ENCODE assay signal across 9 cellular contexts in genomic region chr3:38646630-38647029, GRCh38. TPM values are rescaled to one million over a fixed set of nuclear protein-coding genes. Genes with fewer than 3 reads are reported as not detected.
DNase-seq lines count a peak whose midpoint lies in the region; ATAC-seq and TF ChIP-seq lines count a peak whose summit lies in the region.
"Had no signal": no experiment of that assay in that cellular context is flagged by ENCODE, and none has a peak within 500 bp of the region (broad histone marks: within the 10 kb centered on the region; RNA-seq: fewer than 3 reads in every experiment).

No MANE protein-coding gene starts in this region.

- H3K18ac ChIP-seq in IMR-90 (ENCODE audit: low read depth, low read length) (no peak overlapping the region), mesenchymal stem cell (ENCODE audit: low read depth in 1 of 2, low read length in 2 of 2) (no peak overlapping the region)

- H3K4me1 ChIP-seq in IMR-90 (ENCODE audit: control insufficient read depth, insufficient read depth, low read length) (peaks cover 3% of the 10 kb centered on the region), mesenchymal stem cell (ENCODE audit: control insufficient read depth, insufficient read depth, low read depth, low read length) (peaks cover 15% of the 10 kb centered on the region)

- H3K79me1 ChIP-seq in IMR-90 (ENCODE audit: low read depth in 1 of 2, low read length in 2 of 2), result peaks cover 0 to 11% of the 10 kb centered on the region in 2 experiments; a peak in 2 of 4 replicates
- no peaks in the 10 kb centered on the region for H3K79me1 ChIP-seq in mesenchymal stem cell (replicated peaks; ENCODE audit: low read length, poor library complexity, severe bottlenecking)

- no peak overlapping the region for H4K8ac ChIP-seq in IMR-90 (ENCODE audit: low read depth in 2 of 2, low read length in 2 of 2)
- H4K8ac ChIP-seq in mesenchymal stem cell (ENCODE audit: low read length), result no peak overlapping the region

- TF ChIP-seq POLR2A in IMR-90 (IDR thresholded peaks at IDR 0.05; ENCODE audit: low read depth, low read length), result no peak

- H2AK9ac ChIP-seq in IMR-90 (replicated peaks; ENCODE audit: low read depth, low read length, poor library complexity), result no peak overlapping the region

- H3K36me3 ChIP-seq in IMR-90 (ENCODE audit: control insufficient read depth, insufficient read depth, low read length) (no peaks in the 10 kb centered on the region), mesenchymal stem cell (ENCODE audit: control insufficient read depth in 1 of 2, insufficient read depth in 2 of 2, low read depth in 1 of 2, low read length in 2 of 2) (no peaks in the 10 kb centered on the region)

- TF ChIP-seq CTCF in IMR-90 (conservative IDR thresholded peaks at IDR 0.05; ENCODE audit: low read depth, low read length), result peak; percentile 51

- no TSS peak for BruUV-seq in IMR-90 (replicated peaks; lab: Mats Ljungman, UMichigan)

- H3K9me1 ChIP-seq in IMR-90 (ENCODE audit: insufficient read depth, low read length), result no peaks in the 10 kb centered on the region; the same call in 1 of the 2 replicates

- POLR2A ChIA-PET in IMR-90 (lab: Charles Lee; ENCODE audit: unreplicated experiment), result no interaction called here

- no peak overlapping the region for H2BK15ac ChIP-seq in IMR-90 (ENCODE audit: low read depth, low read length)
- H2BK15ac ChIP-seq in mesenchymal stem cell (ENCODE audit: low read depth, poor library complexity, severe bottlenecking), result no peak overlapping the region

- H3K4ac ChIP-seq in IMR-90 (ENCODE audit: low read depth, low read length), result no peak overlapping the region
- no peak overlapping the region for H3K4ac ChIP-seq in mesenchymal stem cell (ENCODE audit: low read depth in 1 of 2, low read length in 2 of 2)

- no CpG with 5 or more reads among the region's 3 CpGs for WGBS in IMR-90 (ENCODE audit: extremely low coverage in 2 of 2, insufficient read length in 1 of 2), 2 experiments
- 44% methylated on average over 3 of the region's 3 CpGs for WGBS in mesenchymal stem cell

- in situ Hi-C loops in IMR-90 (cut with MboI; ENCODE audit: low sequenced_read_pairs), result loop anchor here (5.0 kb wide), 1 partner anchor 109 kb away; no protein-coding TSS in a partner anchor

- no peak overlapping the region for H2BK20ac ChIP-seq in IMR-90 (ENCODE audit: low read depth, low read length)

- H3K14ac ChIP-seq in IMR-90 (replicated peaks; ENCODE audit: low read depth, low read length) (no peak overlapping the region), mesenchymal stem cell (ENCODE audit: low read length in 2 of 2) (no peak overlapping the region)

- peak; percentile 46 for TF ChIP-seq RAD21 in IMR-90 (IDR thresholded peaks at IDR 0.05; ENCODE audit: low read length)

- H2BK120ac ChIP-seq in IMR-90 (ENCODE audit: low read depth, low read length) (no peak overlapping the region), mesenchymal stem cell (ENCODE audit: low read depth, low read length) (no peak overlapping the region)

- H2AFZ ChIP-seq in IMR-90 (replicated peaks; ENCODE audit: low read length, poor library complexity) (no peak overlapping the region), mesenchymal stem cell (ENCODE audit: low read depth, low read length) (no peak overlapping the region)

- H3K9me3 ChIP-seq in IMR-90 (ENCODE audit: control insufficient read depth, insufficient read depth, low read length), result no peaks in the 10 kb centered on the region
- H3K9me3 ChIP-seq in mesenchymal stem cell (ENCODE audit: control insufficient read depth, low read length), result peaks cover 4% of the 10 kb centered on the region

- ATAC-seq in IMR-90 (ENCODE audit: low read depth) (no peak), GM21576 (IDR thresholded peaks at IDR 0.05; ENCODE audit: unreplicated experiment) (no peak)
- ATAC-seq: CD8-positive, alpha-beta T cell had no signal

- no peak overlapping the region for H3K27ac ChIP-seq in IMR-90 (ENCODE audit: insufficient read depth, low read length)
- H3K27ac ChIP-seq in mesenchymal stem cell (ENCODE audit: low read length, poor library complexity, severe bottlenecking), result no peak overlapping the region

- H2AK5ac ChIP-seq in IMR-90 (ENCODE audit: low read depth, low read length) (no peak overlapping the region), mesenchymal stem cell (ENCODE audit: low read length, severe bottlenecking) (no peak overlapping the region)

- intact Hi-C loops in IMR-90 (cut with micrococcal nuclease), result loop anchor here (5.0 kb wide), 1 partner anchor 351 kb away; no protein-coding TSS in a partner anchor

- peaks cover 3% of the 10 kb centered on the region; the same call in 1 of the 2 replicates for H3K27me3 ChIP-seq in IMR-90 (ENCODE audit: control insufficient read depth, insufficient read depth, low read length)
- peaks cover 69 to 96% of the 10 kb centered on the region in 2 experiments for H3K27me3 ChIP-seq in mesenchymal stem cell (ENCODE audit: control insufficient read depth in 1 of 2, insufficient read depth in 1 of 2, low read length in 2 of 2)

- no peaks in the 10 kb centered on the region for H4K20me1 ChIP-seq in IMR-90 (ENCODE audit: insufficient read depth, low read length)

- no peak overlapping the region for H2BK12ac ChIP-seq in mesenchymal stem cell (ENCODE audit: low read length in 2 of 2)

- H3K9ac ChIP-seq in IMR-90 (ENCODE audit: low read depth, low read length) (no peak overlapping the region), mesenchymal stem cell (ENCODE audit: low read length) (no peak overlapping the region)

- no peak overlapping the region for H4K5ac ChIP-seq in IMR-90 (ENCODE audit: low read depth, low read length)

- peak; percentile 53 for DNase-seq in NCI-H82 (lab: John Stamatoyannopoulos, UW)
- DNase-seq in NCI-H82 treated with DMSO at 0.1 percent for 48 hours (lab: John Stamatoyannopoulos, UW; ENCODE audit: unreplicated experiment), result no peak
- peak; percentile 34 for DNase-seq in IMR-90
- DNase-seq in amniotic epithelial cell (ENCODE audit: low read depth), result peak; percentile 25
- peak; percentile 50 for DNase-seq in mesenchymal stem cell
- no peak for DNase-seq in amniotic stem cell (lab: John Stamatoyannopoulos, UW)
- no peak for DNase-seq in cerebellum (ENCODE audit: low spot score)

- H3K4me2 ChIP-seq in IMR-90 (ENCODE audit: low read depth, low read length) (no peak overlapping the region), mesenchymal stem cell (ENCODE audit: low read length, poor library complexity, severe bottlenecking) (no peak overlapping the region)

- CTCF ChIA-PET in IMR-90 (lab: Yijun Ruan, JAX), result interaction anchor here (0.8 to 2.5 kb wide), 3 partner anchors 154 to 353 kb away, joined by 5 to 9 read pairs (median 7); no protein-coding TSS in a partner anchor

- H2BK5ac ChIP-seq in IMR-90 (ENCODE audit: low read depth, low read length, poor library complexity, severe bottlenecking) (no peak overlapping the region), mesenchymal stem cell (ENCODE audit: low read depth, low read length, poor library complexity, severe bottlenecking) (no peak overlapping the region)

- dilution Hi-C loops in IMR-90 (cut with HindIII; ENCODE audit: low sequenced_read_pairs, unreplicated experiment), result no loop called here

- no peak overlapping the region for H3K23ac ChIP-seq in IMR-90 (ENCODE audit: low read depth, low read length)
- H3K23ac ChIP-seq in mesenchymal stem cell (ENCODE audit: low read length in 2 of 2), result no peak overlapping the region

- no peak overlapping the region for H3K4me3 ChIP-seq in IMR-90 (ENCODE audit: insufficient read depth, low read depth, low read length)
- H3K4me3 ChIP-seq in mesenchymal stem cell (ENCODE audit: insufficient read depth in 1 of 2, low read depth in 1 of 2, low read length in 2 of 2), result no peak overlapping the region

- H3K56ac ChIP-seq in IMR-90 (ENCODE audit: extremely low read depth, insufficient read depth, low read length), result no peak overlapping the region

- H4K91ac ChIP-seq in IMR-90 (ENCODE audit: insufficient read depth, low read depth, low read length) (no peak overlapping the region), mesenchymal stem cell (ENCODE audit: low read length) (no peak overlapping the region)

TF ChIP-seq in IMR-90, 13 proteins besides CTCF, POLR2A, EP300 and RAD21:
- TF ChIP-seq ELK1 (IDR thresholded peaks at IDR 0.05; ENCODE audit: borderline replicate concordance, low read depth, low read length), result no peak
- TF ChIP-seq RCOR1 (IDR thresholded peaks at IDR 0.05; ENCODE audit: insufficient replicate concordance, low read length), result no peak
- no peak for TF ChIP-seq MXI1 (IDR thresholded peaks at IDR 0.05; ENCODE audit: borderline replicate concordance, low read depth, low read length)
- TF ChIP-seq CHD1 (IDR thresholded peaks at IDR 0.05; ENCODE audit: low read depth, low read length), result no peak
- peak; percentile 54 for TF ChIP-seq SMC3 (IDR thresholded peaks at IDR 0.05; ENCODE audit: low read depth, low read length)

RNA-seq across cellular contexts. Expression of gene SCN5A, which starts 2.9 kb away (rescaled TPM):
- total RNA-seq in IMR-90 (2012; rRNA removed) (1.7 and 2.0 TPM in 2 replicates), cerebellum (2.3 TPM)
- 1.9 and 2.1 TPM in 2 replicates for polyA plus RNA-seq in IMR-90 (2012; rRNA removed)
- 1.1 and 1.2 TPM in 2 replicates for polyA plus RNA-seq in IMR-90 (2012; cell fraction: cytosol; rRNA removed)
- 3.7 and 4.2 TPM in 2 replicates for polyA plus RNA-seq in IMR-90 (2012; cell fraction: nucleus; rRNA removed; ENCODE audit: low replicate concordance)
- 0.29 TPM for polyA plus RNA-seq in mesenchymal stem cell (2013, experiment 1 of 2)
- polyA plus RNA-seq in mesenchymal stem cell (2013, experiment 2 of 2), result 0.34 TPM

Comparison
In these comparisons a context has a peak if more than half of its experiments do, and no peak if none do; other contexts are left out.
1. DNase-seq: peak in NCI-H82 (single experiment), IMR-90 (single experiment), amniotic epithelial cell (single experiment) and mesenchymal stem cell (single experiment); none in NCI-H82 treated with DMSO at 0.1 percent for 48 hours (single experiment), amniotic stem cell (single experiment) and cerebellum (single experiment).